8 cellular contexts compared by ENCODE assay signal in genomic region chr2:105789745-105790466, GRCh38. TPM values are rescaled to one million over a fixed set of nuclear protein-coding genes. Genes with fewer than 3 reads are reported as not detected.
DNase-seq lines count a peak whose midpoint lies in the region; ATAC-seq, FAIRE-seq and TF ChIP-seq lines count a peak whose summit lies in the region.

No MANE protein-coding gene starts in this region.

- FAIRE-seq in keratinocyte (lab: Jason Lieb, UNC) = peak; percentile 5

- no peak for TF ChIP-seq RAD21 in SK-N-SH (IDR thresholded peaks at IDR 0.05; ENCODE audit: low read length)

- WGBS in SK-N-SH (ENCODE audit: low lambda C conversion rate) = 49% methylated on average over 9 of the region's 11 CpGs

- TF ChIP-seq CTCF in AG04449 (IDR thresholded peaks at IDR 0.05; ENCODE audit: insufficient read depth, low read length, missing control alignments) (peak; percentile 32), SK-N-SH (IDR thresholded peaks at IDR 0.05) (peak; percentile 19; the same call in 1 of the 2 replicates), keratinocyte (optimal IDR thresholded peaks at IDR 0.05 in 1 of 3, IDR thresholded peaks at IDR 0.05 in 1 of 3, conservative IDR thresholded peaks at IDR 0.05 in 1 of 3; ENCODE audit: extremely low read depth in 1 of 3, insufficient read depth in 2 of 3, low read length in 3 of 3) (peak; percentile 17 to 56 (median 18))

- POLR2A ChIA-PET in AG04449 (lab: Yijun Ruan, JAX) = no interaction called here
- POLR2A ChIA-PET in SK-N-SH (lab: Yijun Ruan, JAX) = no interaction called here

- peaks cover 15 to 21% of the 10 kb centered on the region in 2 experiments for H3K4me1 ChIP-seq in SK-N-SH (ENCODE audit: control insufficient read depth in 1 of 2, insufficient read depth in 2 of 2, low read depth in 1 of 2, low read length in 1 of 2)
- peaks cover 28% of the 10 kb centered on the region for H3K4me1 ChIP-seq in keratinocyte (ENCODE audit: control insufficient read depth, extremely low read depth, insufficient read depth, low read length)

- H3K36me3 ChIP-seq in SK-N-SH (replicated peaks in 1 of 2; ENCODE audit: control insufficient read depth in 1 of 2, insufficient read depth in 2 of 2, low read length in 1 of 2) (no peaks in the 10 kb centered on the region), keratinocyte (ENCODE audit: control insufficient read depth in 2 of 2, extremely low read depth in 1 of 2, insufficient read depth in 2 of 2, low read length in 2 of 2) (no peaks in the 10 kb centered on the region)

- H3K4me2 ChIP-seq in SK-N-SH (peak overlapping the region; percentile 65), keratinocyte (ENCODE audit: control insufficient read depth, extremely low read depth, insufficient read depth, low read depth, low read length) (peak overlapping the region; percentile 95)

- H3K9me2 ChIP-seq in SK-N-SH = no peaks in the 10 kb centered on the region

- H3K9ac ChIP-seq in SK-N-SH (no peak overlapping the region), keratinocyte (ENCODE audit: control insufficient read depth, extremely low read depth, insufficient read depth, low read length) (peak overlapping the region; percentile 47)

- H4K20me1 ChIP-seq in SK-N-SH (ENCODE audit: insufficient read depth) (peaks cover 65% of the 10 kb centered on the region), keratinocyte (ENCODE audit: control insufficient read depth, extremely low read depth, insufficient read depth, low read length) (peaks cover 9% of the 10 kb centered on the region)

- H2AFZ ChIP-seq in SK-N-SH (ENCODE audit: low read depth) (no peak overlapping the region), keratinocyte (ENCODE audit: control insufficient read depth, low read length) (no peak overlapping the region)

- TF ChIP-seq EP300 in SK-N-SH (IDR thresholded peaks at IDR 0.05; ENCODE audit: borderline replicate concordance in 1 of 2, low read depth in 1 of 2, low read length in 1 of 2) = no peak

- dilution Hi-C loops in keratinocyte (cut with MboI; ENCODE audit: extremely low pct_ligation_motif_present, low sequenced_read_pairs) = no loop called here

- H3K9me3 Mint-ChIP-seq in stimulated activated naive CD8-positive, alpha-beta T cell treated with anti-CD3 and anti-CD28 coated beads, Interleukin-15, amount 100 ng/mL, for 72 hours = no peaks in the 10 kb centered on the region

- H3K27ac Mint-ChIP-seq in stimulated activated naive CD8-positive, alpha-beta T cell treated with anti-CD3 and anti-CD28 coated beads, Interleukin-15, amount 100 ng/mL, for 72 hours = peak overlapping the region; percentile 95

- H3K4me3 ChIP-seq in AG04449 (ENCODE audit: low read depth, low read length) (no peak overlapping the region), SK-N-SH (ENCODE audit: low read depth in 2 of 2, low read length in 1 of 2) (peak overlapping the region in 1 of 2 experiments; percentile 30; a peak in 2 of 4 replicates), keratinocyte (ENCODE audit: control insufficient read depth in 2 of 3, extremely low read depth in 1 of 3, insufficient read depth in 2 of 3, low read depth in 1 of 3, low read length in 3 of 3) (peak overlapping the region in 1 of 3 experiments; percentile 9)

- H3K9me1 ChIP-seq in keratinocyte (ENCODE audit: control insufficient read depth, extremely low read depth, insufficient read depth, low read length) = peaks cover 7% of the 10 kb centered on the region

- H3K4me3 Mint-ChIP-seq in stimulated activated naive CD8-positive, alpha-beta T cell treated with anti-CD3 and anti-CD28 coated beads, Interleukin-15, amount 100 ng/mL, for 72 hours = peak overlapping the region; percentile 77 to 80

- peak overlapping the region; percentile 14 to 64; a peak in 3 of 4 replicates for H3K27ac ChIP-seq in SK-N-SH (ENCODE audit: low read depth in 2 of 2, low read length in 1 of 2)
- peak overlapping the region; percentile 70 for H3K27ac ChIP-seq in keratinocyte (ENCODE audit: control insufficient read depth, insufficient read depth, low read length)

- peaks cover 15% of the 10 kb centered on the region for H3F3A ChIP-seq in SK-N-SH (replicated peaks; ENCODE audit: insufficient read depth)

- H3K9me3 ChIP-seq in SK-N-SH (no peaks in the 10 kb centered on the region), keratinocyte (ENCODE audit: control insufficient read depth, low read depth, low read length) (no peaks in the 10 kb centered on the region)

- peaks cover 71% of the 10 kb centered on the region for H3K79me2 ChIP-seq in SK-N-SH (ENCODE audit: insufficient read depth)
- H3K79me2 ChIP-seq in keratinocyte (ENCODE audit: control insufficient read depth, insufficient read depth, low read length) = peaks cover 69% of the 10 kb centered on the region

- peaks cover 97% of the 10 kb centered on the region for H3K4me1 Mint-ChIP-seq in stimulated activated naive CD8-positive, alpha-beta T cell treated with anti-CD3 and anti-CD28 coated beads, Interleukin-15, amount 100 ng/mL, for 72 hours

- CTCF ChIA-PET in AG04449 (lab: Yijun Ruan, JAX) (interaction anchor here (0.6 to 1.6 kb wide), 3 partner anchors 9 to 176 kb away, joined by 3 to 7 read pairs (median 4); no protein-coding TSS in a partner anchor), SK-N-SH (lab: Yijun Ruan, JAX) (interaction anchor here (1.5 kb wide), 1 partner anchor 11 kb away, joined by 4 read pairs; no protein-coding TSS in a partner anchor)

- no peaks in the 10 kb centered on the region for H3K27me3 Mint-ChIP-seq in stimulated activated naive CD8-positive, alpha-beta T cell treated with anti-CD3 and anti-CD28 coated beads, Interleukin-15, amount 100 ng/mL, for 72 hours

- ATAC-seq in GM18873 (IDR thresholded peaks at IDR 0.05; ENCODE audit: low FRiP score, unreplicated experiment) = peak; percentile 90
- ATAC-seq in HG03135 (IDR thresholded peaks at IDR 0.05; ENCODE audit: unreplicated experiment) = peak; percentile 59
- ATAC-seq in stimulated activated naive CD8-positive, alpha-beta T cell treated with anti-CD3 and anti-CD28 coated beads, Interleukin-15, amount 100 ng/mL, for 72 hours = peak; percentile 92

- DNase-seq in AG04449 (ENCODE audit: low read depth, low spot score) (peak; percentile 52), SK-N-SH (no peak), astrocyte of the hippocampus (ENCODE audit: low read depth, low spot score) (peak; percentile 84), keratinocyte (ENCODE audit: low read depth, low spot score) (no peak), OCI-M2 (lab: John Stamatoyannopoulos, UW; ENCODE audit: unreplicated experiment) (no peak)
- peak; percentile 64 to 81 for DNase-seq in stimulated activated naive CD8-positive, alpha-beta T cell treated with anti-CD3 and anti-CD28 coated beads, Interleukin-15, amount 100 ng/mL, for 72 hours

- H3K27me3 ChIP-seq in SK-N-SH (ENCODE audit: insufficient read depth) (no peaks in the 10 kb centered on the region), keratinocyte (ENCODE audit: control insufficient read depth, extremely low read depth, insufficient read depth, low read length) (no peaks in the 10 kb centered on the region)

TF ChIP-seq in SK-N-SH, 30 proteins besides CTCF, POLR2A, EP300 and RAD21 (continues in another document):
- TF ChIP-seq USF1 (IDR thresholded peaks at IDR 0.05; ENCODE audit: borderline replicate concordance, low read depth) = no peak
- no peak for TF ChIP-seq ZBTB33 (IDR thresholded peaks at IDR 0.05; ENCODE audit: borderline replicate concordance, low read depth)
- TF ChIP-seq MXI1 (IDR thresholded peaks at IDR 0.05; ENCODE audit: low read depth, low read length) = no peak
- no peak for TF ChIP-seq SIN3A (IDR thresholded peaks at IDR 0.05; ENCODE audit: borderline replicate concordance, low read depth, low read length)
- no peak for TF ChIP-seq GATA2 (CRISPR knock-in tag; IDR thresholded peaks at IDR 0.05)
- no peak for TF ChIP-seq YY1 (IDR thresholded peaks at IDR 0.05; ENCODE audit: low read depth)
- no peak for TF ChIP-seq RCOR1 (IDR thresholded peaks at IDR 0.05; ENCODE audit: low read length)
- no peak for TF ChIP-seq POLR2AphosphoS5 (IDR thresholded peaks at IDR 0.05; ENCODE audit: low read depth, low read length)
- TF ChIP-seq JUND (IDR thresholded peaks at IDR 0.05) = peak; percentile 49; the same call in 1 of the 2 replicates
- peak; percentile 96 for TF ChIP-seq MEF2A (IDR thresholded peaks at IDR 0.05; ENCODE audit: borderline replicate concordance, low read depth)
- no peak for TF ChIP-seq SMC3 (IDR thresholded peaks at IDR 0.05; ENCODE audit: low read depth, low read length)

RNA-seq across cellular contexts. Expression of gene NCK2, which starts 45.2 kb away (rescaled TPM):
- 31.9 and 42.8 TPM in 2 replicates for polyA plus RNA-seq in SK-N-SH (2012; rRNA removed)
- polyA plus RNA-seq in SK-N-SH (2012; cell fraction: cytosol; rRNA removed) = 32.8 and 43.8 TPM in 2 replicates
- 9.3 and 13.0 TPM in 2 replicates for polyA plus RNA-seq in SK-N-SH (2012; cell fraction: nucleus; rRNA removed)
- polyA plus RNA-seq in keratinocyte = 24.2 to 54.8 TPM (median 31.4 TPM) in 3 replicates
- polyA plus RNA-seq in keratinocyte (2011; ENCODE audit: low read depth) = 42.3 TPM
- polyA plus RNA-seq in keratinocyte (2011; cell fraction: cytosol; rRNA removed) = 34.1 and 49.8 TPM in 2 replicates
- 21.5 and 21.6 TPM in 2 replicates for polyA plus RNA-seq in keratinocyte (2011; cell fraction: nucleus; rRNA removed)
- 20.0 and 50.3 TPM in 2 replicates for polyA plus RNA-seq in keratinocyte (2012; ENCODE audit: low replicate concordance)
- polyA minus RNA-seq in keratinocyte = 17.3 to 43.2 TPM (median 22.0 TPM) in 3 replicates
- 32.8 TPM for polyA minus RNA-seq in keratinocyte (2011; cell fraction: cytosol; rRNA and poly(A)+ RNA removed)
- polyA minus RNA-seq in keratinocyte (2011; cell fraction: nucleus; rRNA and poly(A)+ RNA removed) = 16.5 and 19.8 TPM in 2 replicates

Comparison
In these comparisons a context has a peak if more than half of its experiments do, and no peak if none do; other contexts are left out.
1. DNase-seq: peak in AG04449 (single experiment), astrocyte of the hippocampus (single experiment) and stimulated activated naive CD8-positive, alpha-beta T cell treated with anti-CD3 and anti-CD28 coated beads, Interleukin-15, amount 100 ng/mL, for 72 hours (2 of 2); none in SK-N-SH (single experiment), keratinocyte (single experiment) and OCI-M2 (single experiment).
2. Peak in every context shown above with its lines, with median percentiles within 50 percentile points of each other: CTCF ChIP-seq and ATAC-seq.